In genomic region chr21:43775795-43776430, GRCh38 we compare ENCODE assay signal across 8 cellular contexts. TPM values are rescaled to one million over a fixed set of nuclear protein-coding genes. Genes with fewer than 3 reads are reported as not detected.
DNase-seq lines count a peak whose midpoint lies in the region; ATAC-seq, FAIRE-seq and TF ChIP-seq lines count a peak whose summit lies in the region.

Gene CSTB, minus strand, starts transcription at chr21:43776308. Its CDS starts 39 bp downstream, at chr21:43776269.

- H3K36me3 Mint-ChIP-seq in activated T-helper 1 cell treated with anti-CD3 and anti-CD28 coated beads, Interleukin-12 subunit alpha, Interleukin-12 subunit beta, Interleukin-2, Interleukin-4 antibody, amounts not matched to agents 30 ng/mL and 10 ng/mL and 1 ng/mL, durations not matched to agents 14 hours and 24 hours and 36 hours (ENCODE audit: low read depth), result peaks cover 27% of the 10 kb centered on the region
- H3K36me3 Mint-ChIP-seq in naive thymus-derived CD8-positive, alpha-beta T cell, result peaks cover 0 to 25% (median 6%) of the 10 kb centered on the region in 3 donors

- intact Hi-C loops in activated T-helper 1 cell treated with anti-CD3 and anti-CD28 coated beads, Interleukin-12 subunit alpha, Interleukin-12 subunit beta, Interleukin-2, Interleukin-4 antibody, amounts not matched to agents 30 ng/mL and 10 ng/mL and 1 ng/mL, durations not matched to agents 14 hours and 24 hours and 36 hours (cut with micrococcal nuclease), result loop anchor here (1.0 to 5.0 kb wide), 3 partner anchors 13 to 114 kb away; partner anchors contain the start of genes PDXK and RRP1

- POLR2A ChIA-PET in naive thymus-derived CD8-positive, alpha-beta T cell (lab: Charles Lee), result no interaction called here

- H3K27me3 ChIP-seq in BLaER1 treated with 17β-estradiol and CSF1 and Interleukin-3, amounts not matched to agents 10 nM and 100 nM, result no peaks in the 10 kb centered on the region
- no peaks in the 10 kb centered on the region for H3K27me3 ChIP-seq in HL-60 (ENCODE audit: insufficient read depth, poor library complexity, severe bottlenecking)

- H4K20me1 ChIP-seq in BLaER1 treated with 17β-estradiol and CSF1 and Interleukin-3, amounts not matched to agents 10 nM and 100 nM, result peaks cover 20 to 34% (median 26%) of the 10 kb centered on the region in 11 experiments; a peak in 21 of 22 replicates

- H3K9ac ChIP-seq in BLaER1 treated with 17β-estradiol and CSF1 and Interleukin-3, amounts not matched to agents 10 nM and 100 nM, result peak within 1 kb of the TSS; percentile 85 to 97 (median 91)

- H3K27ac Mint-ChIP-seq in activated T-helper 1 cell treated with anti-CD3 and anti-CD28 coated beads, Interleukin-12 subunit alpha, Interleukin-12 subunit beta, Interleukin-2, Interleukin-4 antibody, amounts not matched to agents 30 ng/mL and 10 ng/mL and 1 ng/mL, durations not matched to agents 14 hours and 24 hours and 36 hours, result peak within 1 kb of the TSS; percentile 80
- H3K27ac Mint-ChIP-seq in naive thymus-derived CD8-positive, alpha-beta T cell, result peak within 1 kb of the TSS; percentile 40 to 93 (median 88)

- H3K4me3 Mint-ChIP-seq in activated T-helper 1 cell treated with anti-CD3 and anti-CD28 coated beads, Interleukin-12 subunit alpha, Interleukin-12 subunit beta, Interleukin-2, Interleukin-4 antibody, amounts not matched to agents 30 ng/mL and 10 ng/mL and 1 ng/mL, durations not matched to agents 14 hours and 24 hours and 36 hours, result peak within 1 kb of the TSS; percentile 96
- peak within 1 kb of the TSS; percentile 89 to 95 (median 91) for H3K4me3 Mint-ChIP-seq in naive thymus-derived CD8-positive, alpha-beta T cell

- DNase-seq in GM19239 (ENCODE audit: insufficient read length, low spot score), result peak; percentile 94
- peak; percentile 64 to 74 for DNase-seq in HL-60 (ENCODE audit: low read depth in 1 of 2, low spot score in 1 of 2)
- DNase-seq in activated T-helper 1 cell treated with anti-CD3 and anti-CD28 coated beads, Interleukin-12 subunit alpha, Interleukin-12 subunit beta, Interleukin-2, Interleukin-4 antibody, amounts not matched to agents 30 ng/mL and 10 ng/mL and 1 ng/mL, durations not matched to agents 14 hours and 24 hours and 36 hours (ENCODE audit: low spot score), result peak; percentile 83
- DNase-seq in fibroblast of gingiva (ENCODE audit: low read depth), result peak; percentile 72
- DNase-seq in naive thymus-derived CD8-positive, alpha-beta T cell, result peak; percentile 72 to 93 (median 79)
- peak in 5 of 6 experiments; percentile 59 to 83 (median 71) for DNase-seq in stimulated activated naive CD4-positive, alpha-beta T cell (lab: John Stamatoyannopoulos, UW)

- H3K27me3 Mint-ChIP-seq in activated T-helper 1 cell treated with anti-CD3 and anti-CD28 coated beads, Interleukin-12 subunit alpha, Interleukin-12 subunit beta, Interleukin-2, Interleukin-4 antibody, amounts not matched to agents 30 ng/mL and 10 ng/mL and 1 ng/mL, durations not matched to agents 14 hours and 24 hours and 36 hours (ENCODE audit: insufficient read depth), result no peaks in the 10 kb centered on the region
- no peaks in the 10 kb centered on the region for H3K27me3 Mint-ChIP-seq in naive thymus-derived CD8-positive, alpha-beta T cell

- peaks cover 7% of the 10 kb centered on the region for H3K9me3 Mint-ChIP-seq in activated T-helper 1 cell treated with anti-CD3 and anti-CD28 coated beads, Interleukin-12 subunit alpha, Interleukin-12 subunit beta, Interleukin-2, Interleukin-4 antibody, amounts not matched to agents 30 ng/mL and 10 ng/mL and 1 ng/mL, durations not matched to agents 14 hours and 24 hours and 36 hours
- H3K9me3 Mint-ChIP-seq in naive thymus-derived CD8-positive, alpha-beta T cell, result no peaks in the 10 kb centered on the region

- peak within 1 kb of the TSS; percentile 79 to 95 (median 87) for H3K27ac ChIP-seq in BLaER1 treated with 17β-estradiol and CSF1 and Interleukin-3, amounts not matched to agents 10 nM and 100 nM
- H3K27ac ChIP-seq in HL-60 (replicated peaks), result peak within 1 kb of the TSS; percentile 31

- H3K4me1 Mint-ChIP-seq in activated T-helper 1 cell treated with anti-CD3 and anti-CD28 coated beads, Interleukin-12 subunit alpha, Interleukin-12 subunit beta, Interleukin-2, Interleukin-4 antibody, amounts not matched to agents 30 ng/mL and 10 ng/mL and 1 ng/mL, durations not matched to agents 14 hours and 24 hours and 36 hours (ENCODE audit: low read depth), result peaks cover 43% of the 10 kb centered on the region
- H3K4me1 Mint-ChIP-seq in naive thymus-derived CD8-positive, alpha-beta T cell, result peaks cover 30 to 45% (median 41%) of the 10 kb centered on the region in 4 donors

- H3K4me2 ChIP-seq in BLaER1 treated with 17β-estradiol and CSF1 and Interleukin-3, amounts not matched to agents 10 nM and 100 nM, result peak within 1 kb of the TSS; percentile 88 to 98 (median 97)

- H3K36me3 ChIP-seq in BLaER1 treated with 17β-estradiol and CSF1 and Interleukin-3, amounts not matched to agents 10 nM and 100 nM, result peaks cover 25 to 41% (median 31%) of the 10 kb centered on the region in 11 experiments

- peak within 1 kb of the TSS; percentile 74 to 99 (median 94) for H3K4me3 ChIP-seq in BLaER1 treated with 17β-estradiol and CSF1 and Interleukin-3, amounts not matched to agents 10 nM and 100 nM
- peak within 1 kb of the TSS; percentile 61 for H3K4me3 ChIP-seq in HL-60 (replicated peaks; ENCODE audit: insufficient read depth, low read length)

- peaks cover 65 to 82% (median 70%) of the 10 kb centered on the region in 10 experiments for H3K4me1 ChIP-seq in BLaER1 treated with 17β-estradiol and CSF1 and Interleukin-3, amounts not matched to agents 10 nM and 100 nM

- peak; percentile 48 for FAIRE-seq in GM19239 (lab: Jason Lieb, UNC)

- TF ChIP-seq CTCF in HL-60 (IDR thresholded peaks at IDR 0.05; ENCODE audit: insufficient read depth, low read length), result no peak

- peak; percentile 82 to 83 for ATAC-seq in naive thymus-derived CD8-positive, alpha-beta T cell

- H3K9me3 ChIP-seq in BLaER1 treated with 17β-estradiol and CSF1 and Interleukin-3, amounts not matched to agents 10 nM and 100 nM (replicated peaks in 1 of 11), result peaks cover 0 to 24% (median 7%) of the 10 kb centered on the region in 11 experiments; a peak in 12 of 22 replicates

TF ChIP-seq in PFSK-1, 5 proteins besides CTCF, POLR2A, EP300 and RAD21:
- TF ChIP-seq TAF1 (IDR thresholded peaks at IDR 0.05; ENCODE audit: borderline replicate concordance, insufficient read depth, low read length), result peak; percentile 91; the same call in 1 of the 2 replicates
- peak; percentile 50 for TF ChIP-seq FOXP2 (optimal IDR thresholded peaks at IDR 0.05; ENCODE audit: borderline replicate concordance, extremely low read depth, extremely low read length, insufficient read depth)
- TF ChIP-seq SIN3A (IDR thresholded peaks at IDR 0.05; ENCODE audit: borderline replicate concordance, insufficient read depth, low read length), result peak; percentile 41; the same call in 1 of the 2 replicates
- TF ChIP-seq REST (IDR thresholded peaks at IDR 0.05; ENCODE audit: insufficient read depth in 1 of 2, low read depth in 2 of 2, low read length in 2 of 2), result peak in 1 of 2 experiments; percentile 52; a peak in 1 of 4 replicates
- TF ChIP-seq POLR2AphosphoS5 (IDR thresholded peaks at IDR 0.05; ENCODE audit: low read depth, low read length), result peak; percentile 93
TF ChIP-seq in PFSK-1: peak in this region for 5.

RNA-seq across cellular contexts. Expression of gene CSTB, which starts in this region (rescaled TPM):
- 112 TPM for polyA plus RNA-seq in PFSK-1 (2012; ENCODE audit: insufficient read length, low read depth)
- total RNA-seq in activated T-helper 1 cell treated with anti-CD3 and anti-CD28 coated beads, Interleukin-12 subunit alpha, Interleukin-12 subunit beta, Interleukin-2, Interleukin-4 antibody, amounts not matched to agents 30 ng/mL and 10 ng/mL and 1 ng/mL, durations not matched to agents 14 hours and 24 hours and 36 hours, result 51.9 and 52.4 TPM in 2 replicates
- total RNA-seq in naive thymus-derived CD8-positive, alpha-beta T cell, result 10 to 100 TPM; 30.7 to 33.1 TPM
- polyA plus RNA-seq in naive thymus-derived CD8-positive, alpha-beta T cell, result 10 to 100 TPM; 54.9 to 67.4 (median 62.7) TPM

Comparison
In these comparisons a context has a peak if more than half of its experiments do, and no peak if none do; other contexts are left out.
1. Peak in every context shown above with its lines: DNase-seq, ATAC-seq, H3K4me3 ChIP-seq and H3K27ac ChIP-seq.